In genomic region chrX:52995974-52996304, GRCh38 we compare ENCODE assay signal across 8 cellular contexts. TPM values are rescaled to one million over a fixed set of nuclear protein-coding genes. Genes with fewer than 3 reads are reported as not detected.
DNase-seq lines count a peak whose midpoint lies in the region; ATAC-seq and TF ChIP-seq lines count a peak whose summit lies in the region.

No MANE protein-coding gene starts in this region.

- peaks cover 0 to 23% (median 14%) of the 10 kb centered on the region in 6 donors for H3K4me1 ChIP-seq in spleen

- ATAC-seq in GM21529 (IDR thresholded peaks at IDR 0.05; ENCODE audit: unreplicated experiment) (peak; percentile 2), HG03565 (IDR thresholded peaks at IDR 0.05; ENCODE audit: unreplicated experiment) (no peak)

- H3K9me3 ChIP-seq in SK-N-MC (ENCODE audit: low read depth, low read length), result no peaks in the 10 kb centered on the region
- no peaks in the 10 kb centered on the region for H3K9me3 ChIP-seq in spleen

- intact Hi-C loops in spleen (cut with DNase I; ENCODE audit: low total_unique reads), result no loop called here

- peak overlapping the region; percentile 90; the same call in 1 of the 2 replicates for H3K27ac ChIP-seq in SK-N-MC
- peak overlapping the region in 7 of 8 donors; percentile 82 to 92 (median 90) for H3K27ac ChIP-seq in spleen

- H3K36me3 ChIP-seq in SK-N-MC (ENCODE audit: insufficient read depth, low read length) (no peaks in the 10 kb centered on the region), spleen (no peaks in the 10 kb centered on the region)

- WGBS in spleen, 5 donors, result 0 to 45% (median 17%) methylated on average over 1 to 5 of the region's 5 CpGs

- H3K4me3 ChIP-seq in SK-N-MC, result peak overlapping the region; percentile 89
- H3K4me3 ChIP-seq in fibroblast of villous mesenchyme (ENCODE audit: low read depth, low read length), result peak overlapping the region; percentile 74
- peak overlapping the region in 6 of 8 donors; percentile 39 to 70 (median 48) for H3K4me3 ChIP-seq in spleen

- TF ChIP-seq POLR2A in spleen (IDR thresholded peaks at IDR 0.05), result no peak

- peak overlapping the region; percentile 85 for H3K9ac ChIP-seq in SK-N-MC (ENCODE audit: insufficient read length)

- DNase-seq in SK-N-MC (ENCODE audit: low read depth, low spot score) (no peak), fibroblast of villous mesenchyme (ENCODE audit: low read depth) (no peak), spleen (no peak), SW480 (ENCODE audit: low spot score) (no peak), RKO (ENCODE audit: low spot score) (no peak), NCI-H1105 (lab: John Stamatoyannopoulos, UW) (no peak)

- no peak for TF ChIP-seq CTCF in fibroblast of villous mesenchyme (IDR thresholded peaks at IDR 0.05; ENCODE audit: insufficient read depth, low read depth, low read length)
- TF ChIP-seq CTCF in spleen (IDR thresholded peaks at IDR 0.05 in 8 of 11, conservative IDR thresholded peaks at IDR 0.05 in 3 of 11), result peak in 1 of 11 experiments; percentile 36

- peaks cover 0 to 20% (median 0%) of the 10 kb centered on the region in 7 donors for H3K27me3 ChIP-seq in spleen (replicated peaks in 1 of 7)

RNA-seq across cellular contexts. Expression of gene FAM156A, which starts 37.6 kb away (rescaled TPM):
- total RNA-seq in fibroblast of villous mesenchyme (12.1 and 16.1 TPM in 2 replicates), spleen (10 to 100 TPM; 18.3 to 29.7 (median 25.9) TPM)
- 10 to 100 TPM in 2 of 3 donors, 1 to 10 TPM in 1; 9.0 to 15.1 (median 10.5) TPM for polyA plus RNA-seq in spleen

RNA-seq across cellular contexts. Expression of gene GPR173, which starts 52.6 kb away (rescaled TPM):
- total RNA-seq in fibroblast of villous mesenchyme (3.5 and 3.9 TPM in 2 replicates), spleen (1 to 10 TPM; 1.8 to 4.4 (median 2.8) TPM)
- polyA plus RNA-seq in spleen, result 1 to 10 TPM in 1 of 3 donors, under 1 TPM in 2; 0.44 to 1.1 (median 0.83) TPM
